Comparison of ENCODE assay signal across 7 cellular contexts in the genomic region with DNA sequence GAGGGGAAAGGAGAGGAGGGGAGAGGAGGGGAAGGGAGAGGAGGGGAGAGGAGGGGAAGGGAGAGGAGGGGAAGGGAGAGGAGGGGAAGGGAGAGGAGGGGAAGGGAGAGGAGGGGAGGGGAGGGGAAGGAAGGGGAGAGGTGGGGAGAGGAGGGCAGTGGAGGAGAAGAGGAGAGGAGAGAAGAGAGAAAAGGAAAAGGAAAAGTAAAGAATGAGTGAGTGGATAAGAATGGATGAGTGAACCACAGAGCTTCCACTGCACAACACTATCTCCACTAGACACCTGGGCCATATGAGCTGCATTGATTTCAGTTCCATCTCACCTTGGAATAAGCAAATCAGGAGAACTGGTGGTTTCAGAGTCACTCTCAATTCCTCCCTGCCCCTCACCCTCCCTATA.
"Had no signal": no experiment of that assay in that cellular context is flagged by ENCODE, and none has a peak within 500 bp of the region (broad histone marks: within the 10 kb centered on the region; RNA-seq: fewer than 3 reads in every experiment).

No MANE protein-coding gene starts in this region.

- H3K27ac ChIP-seq: HL-60, KMS-11 had no signal

- H3K9ac ChIP-seq: KMS-11 had no signal

- ATAC-seq: K562 had no signal

- H3K4me2 ChIP-seq: KMS-11 had no signal

- H3K4me3 ChIP-seq: K562 had no signal

- FAIRE-seq: HTR-8/SVneo, K562 had no signal

- DNase-seq: IMR-90, KBM-7, KG1 had no signal
